In genomic region chr12:93913845-93914244, GRCh38 we compare ENCODE assay signal across 18 cellular contexts.
A peak's percentile ranks its signal among the peaks of the same experiment; 100 is the strongest.
DNase-seq lines count a peak whose midpoint lies in the region; ATAC-seq and TF ChIP-seq lines count a peak whose summit lies in the region.
"Had no signal": no experiment of that assay in that cellular context is flagged by ENCODE, and none has a peak within 500 bp of the region (broad histone marks: within the 10 kb centered on the region; RNA-seq: fewer than 3 reads in every experiment).

No MANE protein-coding gene starts in this region.

- H3K18ac ChIP-seq in H9 (ENCODE audit: insufficient read length, low read depth, low read length): no peak overlapping the region

- H4K20me1 ChIP-seq in H9 (ENCODE audit: control insufficient read depth, insufficient read depth, insufficient read length): no peaks in the 10 kb centered on the region

- no peak overlapping the region for H3K4ac ChIP-seq in H9 (ENCODE audit: low read depth, low read length)

- no peak for ATAC-seq in HG03139 (IDR thresholded peaks at IDR 0.05; ENCODE audit: unreplicated experiment)
- ATAC-seq: lower lobe of right lung; natural killer cell; psoas muscle; stimulated activated naive B cell treated with anti-CD40 and anti-IgM and Interleukin-4, amounts not matched to agents 10 μg/mL and 1 μg/mL and 100 μg/mL, for 72 hours had no signal

- no peaks in the 10 kb centered on the region for H3K79me2 ChIP-seq in H9 (ENCODE audit: insufficient read depth, low read length)

- H3K14ac ChIP-seq in H9 (ENCODE audit: insufficient read depth, low read length): no peak overlapping the region

- H3K4me1 ChIP-seq in A673 (ENCODE audit: insufficient read depth, low read length, poor library complexity, severe bottlenecking) (peaks cover 4% of the 10 kb centered on the region), H9 (ENCODE audit: insufficient read depth, low read length) (no peaks in the 10 kb centered on the region)
- H3K4me1 ChIP-seq: lower lobe of right lung, psoas muscle had no signal

- H3K4me3 Mint-ChIP-seq in H9: no peak overlapping the region
- H3K4me3 Mint-ChIP-seq: activated CD4-positive, alpha-beta T cell treated with anti-CD3 and anti-CD28 coated beads, Interleukin-2, amount 10 ng/mL, durations not matched to agents 24 days and 14 days; natural killer cell; stimulated activated naive B cell treated with anti-CD40 and anti-IgM and Interleukin-4, amounts not matched to agents 10 μg/mL and 1 μg/mL and 100 μg/mL, for 72 hours had no signal

- in situ Hi-C loops in astrocyte of the cerebellum (cut with HindIII; ENCODE audit: low sequenced_read_pairs): no loop called here

- no peak overlapping the region for H2BK20ac ChIP-seq in H9 (ENCODE audit: low read depth, low read length, poor library complexity, severe bottlenecking)

- H4K8ac ChIP-seq in H9 (replicated peaks; ENCODE audit: insufficient read length, low read depth, low read length): no peak overlapping the region

- DNase-seq in A673 (ENCODE audit: low spot score) (peak; percentile 65), HS-27A (ENCODE audit: low read depth) (peak; percentile 19), astrocyte of the cerebellum (ENCODE audit: low read depth) (peak; percentile 49), fibroblast of villous mesenchyme (ENCODE audit: low read depth) (peak; percentile 44), RKO (ENCODE audit: low spot score) (no peak), DMS153 treated with DMSO at 0.1 percent for 48 hours (lab: John Stamatoyannopoulos, UW; ENCODE audit: unreplicated experiment) (no peak), H9 (no peak)
- DNase-seq: activated CD4-positive, alpha-beta T cell treated with anti-CD3 and anti-CD28 coated beads, Interleukin-2, amount 10 ng/mL, durations not matched to agents 24 days and 14 days; activated naive CD4-positive, alpha-beta T cell treated with Interleukin-2 at 50 U/mL for 16 hours; GF-D8; H7; lower lobe of right lung; natural killer cell; NCI-H2029; psoas muscle; stimulated activated naive B cell treated with anti-CD40 and anti-IgM and Interleukin-4, amounts not matched to agents 10 μg/mL and 1 μg/mL and 100 μg/mL, for 72 hours had no signal

- H3K9me3 ChIP-seq in A673 (ENCODE audit: low read depth, low read length, poor library complexity, severe bottlenecking) (no peaks in the 10 kb centered on the region), H9 (ENCODE audit: control insufficient read depth, low read depth, low read length) (no peaks in the 10 kb centered on the region)
- H3K9me3 ChIP-seq: lower lobe of right lung, psoas muscle had no signal

- no peak for TF ChIP-seq CTCF in A673 (conservative IDR thresholded peaks at IDR 0.05; ENCODE audit: low read depth, low read length)
- TF ChIP-seq CTCF in astrocyte of the cerebellum (IDR thresholded peaks at IDR 0.05; ENCODE audit: low read depth, low read length, missing control alignments): no peak
- TF ChIP-seq CTCF in fibroblast of villous mesenchyme (IDR thresholded peaks at IDR 0.05; ENCODE audit: insufficient read depth, low read depth, low read length): no peak
- no peak for TF ChIP-seq CTCF in H9 (conservative IDR thresholded peaks at IDR 0.05)

- H3K27me3 ChIP-seq in A673 (replicated peaks; ENCODE audit: insufficient read depth, low read depth, low read length, poor library complexity): no peaks in the 10 kb centered on the region
- H3K27me3 ChIP-seq in H9 (ENCODE audit: insufficient read depth, low read length): no peaks in the 10 kb centered on the region
- H3K27me3 ChIP-seq: cardiac muscle cell had no signal

- no peaks in the 10 kb centered on the region for H3K36me3 ChIP-seq in A673 (ENCODE audit: insufficient read depth, low read length, poor library complexity, severe bottlenecking)
- H3K36me3 ChIP-seq: cardiac muscle cell, lower lobe of right lung had no signal

- no peak overlapping the region for H4K5ac ChIP-seq in H9 (ENCODE audit: insufficient read length, low read depth, low read length)

- H3T11ph ChIP-seq in H9 (ENCODE audit: low read length): no peak overlapping the region

- no peak overlapping the region for H2BK120ac ChIP-seq in H9 (ENCODE audit: low read depth, low read length, poor library complexity, severe bottlenecking)

- H3K4me1 Mint-ChIP-seq in H9: no peaks in the 10 kb centered on the region; a peak in 1 of 4 replicates
- H3K4me1 Mint-ChIP-seq: activated CD4-positive, alpha-beta T cell treated with anti-CD3 and anti-CD28 coated beads, Interleukin-2, amount 10 ng/mL, durations not matched to agents 24 days and 14 days; natural killer cell; stimulated activated naive B cell treated with anti-CD40 and anti-IgM and Interleukin-4, amounts not matched to agents 10 μg/mL and 1 μg/mL and 100 μg/mL, for 72 hours had no signal

- H3K27ac Mint-ChIP-seq in H9: no peak overlapping the region
- H3K27ac Mint-ChIP-seq: activated CD4-positive, alpha-beta T cell treated with anti-CD3 and anti-CD28 coated beads, Interleukin-2, amount 10 ng/mL, durations not matched to agents 24 days and 14 days; natural killer cell; stimulated activated naive B cell treated with anti-CD40 and anti-IgM and Interleukin-4, amounts not matched to agents 10 μg/mL and 1 μg/mL and 100 μg/mL, for 72 hours had no signal

- H2AFZ ChIP-seq in H9 (ENCODE audit: low read length): no peak overlapping the region

- H2BK12ac ChIP-seq in H9 (ENCODE audit: insufficient read length, low read depth, low read length): no peak overlapping the region

- no peak overlapping the region for H3K9ac ChIP-seq in H9 (ENCODE audit: extremely low read depth, insufficient read length, low read length)

- CTCF ChIA-PET in A673 (lab: Charles Lee): no interaction called here

- H2BK5ac ChIP-seq in H9 (ENCODE audit: insufficient read length, low read length): no peak overlapping the region

- no peaks in the 10 kb centered on the region for H3K79me1 ChIP-seq in H9 (ENCODE audit: insufficient read depth, low read depth, low read length, poor library complexity, severe bottlenecking)

- no peak overlapping the region for H4K91ac ChIP-seq in H9 (ENCODE audit: insufficient read length, low read depth, low read length)

- intact Hi-C loops in A673 (cut with micrococcal nuclease; ENCODE audit: unreplicated experiment): no loop called here

- H3K23ac ChIP-seq in H9 (ENCODE audit: insufficient read length, low read depth, low read length): no peak overlapping the region

- H3K36me3 Mint-ChIP-seq in H9 (ENCODE audit: insufficient read depth in 1 of 3, low read depth in 3 of 3): no peaks in the 10 kb centered on the region
- H3K36me3 Mint-ChIP-seq: natural killer cell; stimulated activated naive B cell treated with anti-CD40 and anti-IgM and Interleukin-4, amounts not matched to agents 10 μg/mL and 1 μg/mL and 100 μg/mL, for 72 hours had no signal

- no peak overlapping the region for H2AK5ac ChIP-seq in H9 (ENCODE audit: insufficient read length, low read length)

- H3K27ac ChIP-seq in A673 (ENCODE audit: low read depth, low read length, poor library complexity, severe bottlenecking) (no peak overlapping the region), H9 (ENCODE audit: insufficient read length, low read depth, low read length) (no peak overlapping the region)
- H3K27ac ChIP-seq: cardiac muscle cell, lower lobe of right lung, psoas muscle had no signal

- no peaks in the 10 kb centered on the region for H3K9me3 Mint-ChIP-seq in H9
- H3K9me3 Mint-ChIP-seq: natural killer cell had no signal

- no peak overlapping the region for H3K56ac ChIP-seq in H9 (ENCODE audit: insufficient read length, low read depth, low read length)

- no peaks in the 10 kb centered on the region for H3K27me3 Mint-ChIP-seq in H9 (ENCODE audit: low read depth)
- H3K27me3 Mint-ChIP-seq: stimulated activated naive B cell treated with anti-CD40 and anti-IgM and Interleukin-4, amounts not matched to agents 10 μg/mL and 1 μg/mL and 100 μg/mL, for 72 hours had no signal

- H3K4me3 ChIP-seq in A673 (ENCODE audit: low read depth, low read length, poor library complexity, severe bottlenecking) (no peak overlapping the region), astrocyte of the cerebellum (ENCODE audit: low read depth, low read length) (no peak overlapping the region), fibroblast of villous mesenchyme (ENCODE audit: low read depth, low read length) (no peak overlapping the region)
- H3K4me3 ChIP-seq: cardiac muscle cell, lower lobe of right lung, psoas muscle had no signal

- no TSS peak for BruUV-seq in A673 (replicated peaks; lab: Mats Ljungman, UMichigan)

- no peaks in the 10 kb centered on the region for H3K23me2 ChIP-seq in H9 (ENCODE audit: insufficient read length, low read depth, low read length, poor library complexity, severe bottlenecking)

- POLR2A ChIA-PET in A673 (lab: Charles Lee; ENCODE audit: low non-redundant PET): no interaction called here

- H3K4me2 ChIP-seq in H9 (ENCODE audit: insufficient read depth, insufficient read length, low read length): no peak overlapping the region

- H2BK15ac ChIP-seq in H9 (ENCODE audit: low read depth, low read length): no peak overlapping the region

Comparison
In these comparisons a context has a peak if more than half of its experiments do, and no peak if none do; other contexts are left out.
1. DNase-seq: peak in A673 (single experiment), HS-27A (single experiment), astrocyte of the cerebellum (single experiment) and fibroblast of villous mesenchyme (single experiment); none in RKO (single experiment), DMS153 treated with DMSO at 0.1 percent for 48 hours (single experiment) and H9 (single experiment).